15 cellular contexts compared by ENCODE assay signal in the genomic region with DNA sequence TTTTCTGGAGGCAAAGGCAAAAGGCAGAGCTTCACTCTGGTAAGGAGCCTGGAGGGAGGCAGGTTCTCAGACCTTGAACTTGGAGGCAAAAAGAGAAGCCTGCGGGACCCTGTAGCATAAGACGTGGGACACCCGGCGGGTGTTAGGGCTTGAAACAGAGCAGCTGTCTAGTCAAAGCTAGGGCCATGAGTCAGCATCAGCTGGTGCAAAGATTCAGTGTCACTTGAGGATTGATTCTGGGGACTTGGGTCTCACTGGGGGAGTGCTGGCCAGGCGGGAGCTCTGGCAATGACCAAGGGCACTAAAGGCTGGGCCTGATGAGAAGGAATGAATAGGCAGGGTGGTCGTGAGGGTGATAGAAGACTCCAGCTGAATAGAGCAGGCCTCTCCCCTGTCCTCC.
A peak's percentile ranks its signal among the peaks of the same experiment; 100 is the strongest.
DNase-seq lines count a peak whose midpoint lies in the region; ATAC-seq, FAIRE-seq and TF ChIP-seq lines count a peak whose summit lies in the region.
"Had no signal": no experiment of that assay in that cellular context is flagged by ENCODE, and none has a peak within 500 bp of the region (broad histone marks: within the 10 kb centered on the region; RNA-seq: fewer than 3 reads in every experiment).

No MANE protein-coding gene starts in this region.

- H3K27ac ChIP-seq in esophagus squamous epithelium (peak overlapping the region; percentile 18 to 78 (median 43)), substantia nigra (ENCODE audit: low read depth, low read length, poor library complexity, severe bottlenecking) (peak overlapping the region; percentile 66)

- no peaks in the 10 kb centered on the region for H3K27me3 Mint-ChIP-seq in activated B cell treated with CpG ODN at 0.5 μM for 24 hours
- H3K27me3 Mint-ChIP-seq in mesothelial cell of epicardium (ENCODE audit: low read depth) = no peaks in the 10 kb centered on the region
- H3K27me3 Mint-ChIP-seq: CD4-positive, alpha-beta T cell; stimulated activated naive CD8-positive, alpha-beta T cell treated with anti-CD3 and anti-CD28 coated beads, Interleukin-15, Interleukin-2, amounts not matched to agents 100 ng/mL and 50 ng/mL, for 24 hours had no signal

- ATAC-seq in activated B cell treated with CpG ODN at 0.5 μM for 24 hours (ENCODE audit: low read depth) (no peak), mucosa of descending colon (peak; percentile 35), GM18907 (IDR thresholded peaks at IDR 0.05; ENCODE audit: unreplicated experiment) (no peak)

- H3K4me3 Mint-ChIP-seq in activated B cell treated with CpG ODN at 0.5 μM for 24 hours = no peak overlapping the region
- no peak overlapping the region for H3K4me3 Mint-ChIP-seq in mesothelial cell of epicardium
- H3K4me3 Mint-ChIP-seq: activated T-helper 1 cell treated with anti-CD3 and anti-CD28 coated beads, Interleukin-12 subunit alpha, Interleukin-12 subunit beta, Interleukin-2, Interleukin-4 antibody, amounts not matched to agents 30 ng/mL and 10 ng/mL and 1 ng/mL, durations not matched to agents 14 hours and 24 hours and 36 hours; CD4-positive, alpha-beta T cell; endodermal cell; stimulated activated naive CD8-positive, alpha-beta T cell treated with anti-CD3 and anti-CD28 coated beads, Interleukin-15, Interleukin-2, amounts not matched to agents 100 ng/mL and 50 ng/mL, for 24 hours; T-helper 1 cell treated with Interleukin-12 subunit alpha and Interleukin-12 subunit beta and Interleukin-4 antibody, amounts not matched to agents 30 μg/mL and 1 μg/mL, for 36 hours had no signal

- no peaks in the 10 kb centered on the region for H3K27me3 ChIP-seq in esophagus squamous epithelium

- CTCF ChIA-PET in activated B cell treated with CpG ODN at 0.5 μM for 24 hours (lab: Charles Lee) = interaction anchor here (1.0 to 1.1 kb wide), 2 partner anchors 41 to 209 kb away, joined by 3 read pairs; no protein-coding TSS in a partner anchor

- H3K4me3 ChIP-seq in esophagus squamous epithelium = no peak overlapping the region
- H3K4me3 ChIP-seq in mucosa of descending colon = no peak overlapping the region

- DNase-seq in activated B cell treated with CpG ODN at 0.5 μM for 24 hours (no peak), esophagus squamous epithelium (lab: John Stamatoyannopoulos, UW) (no peak), mucosa of descending colon (no peak), substantia nigra (lab: John Stamatoyannopoulos, UW) (peak in 18 of 49 donors; percentile 4 to 61 (median 32)), T-helper 2 cell (no peak), frontal cortex (ENCODE audit: low spot score in 2 of 2) (no peak), mesothelial cell of epicardium (ENCODE audit: low spot score in 2 of 2, unreplicated experiment in 2 of 2) (no peak)
- DNase-seq: activated CD4-positive, alpha-beta T cell treated with anti-CD3 and anti-CD28 coated beads, Interleukin-2, amount 50 U/mL, for 1 hour; CD4-positive, alpha-beta T cell; endodermal cell; mammary epithelial cell had no signal

- TF ChIP-seq CTCF in activated B cell treated with CpG ODN at 0.5 μM for 24 hours (IDR thresholded peaks at IDR 0.05) = no peak
- no peak for TF ChIP-seq CTCF in esophagus squamous epithelium (IDR thresholded peaks at IDR 0.05)
- no peak for TF ChIP-seq CTCF in mucosa of descending colon (IDR thresholded peaks at IDR 0.05)
- TF ChIP-seq CTCF in mesothelial cell of epicardium (IDR thresholded peaks at IDR 0.05; ENCODE audit: unreplicated experiment) = no peak

- no peak for FAIRE-seq in frontal cortex (lab: Jason Lieb, UNC)

- H3K4me1 Mint-ChIP-seq in activated B cell treated with CpG ODN at 0.5 μM for 24 hours (peaks cover 28% of the 10 kb centered on the region), mesothelial cell of epicardium (peaks cover 3% of the 10 kb centered on the region)
- H3K4me1 Mint-ChIP-seq: endodermal cell had no signal

- TF ChIP-seq POLR2A in esophagus squamous epithelium (IDR thresholded peaks at IDR 0.05) = no peak

- H3K36me3 Mint-ChIP-seq in activated B cell treated with CpG ODN at 0.5 μM for 24 hours (ENCODE audit: low read depth) (peaks cover 16% of the 10 kb centered on the region), mesothelial cell of epicardium (no peaks in the 10 kb centered on the region)

- H3K9me3 ChIP-seq in esophagus squamous epithelium (no peaks in the 10 kb centered on the region), mucosa of descending colon (no peaks in the 10 kb centered on the region)

- no peaks in the 10 kb centered on the region for H3K36me3 ChIP-seq in esophagus squamous epithelium
- H3K36me3 ChIP-seq in mucosa of descending colon (ENCODE audit: low read depth) = no peaks in the 10 kb centered on the region

- 76 to 80% methylated on average over 6 of the region's 6 CpGs for WGBS in esophagus squamous epithelium, 2 donors

- H3K4me1 ChIP-seq in esophagus squamous epithelium = peaks cover 4 to 70% (median 24%) of the 10 kb centered on the region in 3 donors
- H3K4me1 ChIP-seq in mucosa of descending colon (ENCODE audit: low read depth) = peaks cover 6% of the 10 kb centered on the region

- POLR2A ChIA-PET in activated B cell treated with CpG ODN at 0.5 μM for 24 hours (lab: Charles Lee) = no interaction called here

- intact Hi-C loops in activated B cell treated with CpG ODN at 0.5 μM for 24 hours (cut with micrococcal nuclease) (no loop called here), esophagus squamous epithelium (cut with DNase I) (no loop called here), mucosa of descending colon (cut with DNase I, micrococcal nuclease) (no loop called here)

- H3K9me3 Mint-ChIP-seq in activated B cell treated with CpG ODN at 0.5 μM for 24 hours (no peaks in the 10 kb centered on the region), mesothelial cell of epicardium (no peaks in the 10 kb centered on the region)
- H3K9me3 Mint-ChIP-seq: CD4-positive, alpha-beta T cell; endodermal cell; stimulated activated naive CD8-positive, alpha-beta T cell treated with anti-CD3 and anti-CD28 coated beads, Interleukin-15, Interleukin-2, amounts not matched to agents 100 ng/mL and 50 ng/mL, for 24 hours had no signal

- peak overlapping the region; percentile 36 for H3K27ac Mint-ChIP-seq in activated B cell treated with CpG ODN at 0.5 μM for 24 hours
- H3K27ac Mint-ChIP-seq in mesothelial cell of epicardium = no peak overlapping the region
- H3K27ac Mint-ChIP-seq: activated T-helper 1 cell treated with anti-CD3 and anti-CD28 coated beads, Interleukin-12 subunit alpha, Interleukin-12 subunit beta, Interleukin-2, Interleukin-4 antibody, amounts not matched to agents 30 ng/mL and 10 ng/mL and 1 ng/mL, durations not matched to agents 14 hours and 24 hours and 36 hours; CD4-positive, alpha-beta T cell; endodermal cell; stimulated activated naive CD8-positive, alpha-beta T cell treated with anti-CD3 and anti-CD28 coated beads, Interleukin-15, Interleukin-2, amounts not matched to agents 100 ng/mL and 50 ng/mL, for 24 hours; T-helper 1 cell treated with Interleukin-12 subunit alpha and Interleukin-12 subunit beta and Interleukin-4 antibody, amounts not matched to agents 30 μg/mL and 1 μg/mL, for 36 hours had no signal
